ENCODE assay signal across 26 cellular contexts in genomic region chr9:96497117-96497399, GRCh38.
"Had no signal": no experiment of that assay in that cellular context is flagged by ENCODE, and none has a peak within 500 bp of the region (broad histone marks: within the 10 kb centered on the region; RNA-seq: fewer than 3 reads in every experiment).

No MANE protein-coding gene starts in this region.

- DNase-seq: colonic mucosa; cortex of kidney; effector CD8-positive, alpha-beta T cell; effector memory CD8-positive, alpha-beta T cell; endodermal cell; erythroblast; esophagus squamous epithelium; foreskin fibroblast; foreskin melanocyte; gastrocnemius medialis; glutamatergic neuron; heart right ventricle; hippocampal formation; left cardiac atrium; left lung; left ventricle myocardium superior; lower lobe of right lung; mesenchymal stem cell; mucosa of descending colon had no signal

- H3K4me3 Mint-ChIP-seq: dendritic cell treated with granulocyte-macrophage colony-stimulating factor and Interleukin-4, amounts not matched to agents 40 ng/mL and 50 ng/mL, for 4 days; effector memory CD8-positive, alpha-beta T cell; endodermal cell; mesothelial cell of epicardium had no signal

- H3K36me3 ChIP-seq: colonic mucosa, gastrocnemius medialis, left lung had no signal

- H3K4me1 ChIP-seq: colonic mucosa, gastrocnemius medialis had no signal

- ATAC-seq: effector memory CD8-positive, alpha-beta T cell; esophagus mucosa; gastrocnemius medialis; left cardiac atrium; left lung; left ventricle myocardium superior; lower lobe of right lung; mucosa of descending colon had no signal

- H3K27ac ChIP-seq: colonic mucosa, epithelial cell of prostate, esophagus squamous epithelium, gastrocnemius medialis, heart right ventricle, left lung, lower lobe of right lung had no signal

- H3K27ac Mint-ChIP-seq: dendritic cell treated with granulocyte-macrophage colony-stimulating factor and Interleukin-4, amounts not matched to agents 40 ng/mL and 50 ng/mL, for 4 days; effector memory CD8-positive, alpha-beta T cell; mesothelial cell of epicardium had no signal

- H3K27me3 Mint-ChIP-seq: dendritic cell treated with granulocyte-macrophage colony-stimulating factor and Interleukin-4, amounts not matched to agents 40 ng/mL and 50 ng/mL, for 4 days; effector memory CD8-positive, alpha-beta T cell had no signal

- FAIRE-seq: endometrium, islet of Langerhans, keratinocyte had no signal

- H3K27me3 ChIP-seq: colonic mucosa, esophagus squamous epithelium, gastrocnemius medialis, heart right ventricle, left lung had no signal

- H3K9me3 ChIP-seq: colonic mucosa, esophagus squamous epithelium, gastrocnemius medialis, heart right ventricle, left lung, lower lobe of right lung, mucosa of descending colon had no signal

- H3K4me3 ChIP-seq: colonic mucosa, esophagus squamous epithelium, gastrocnemius medialis, heart right ventricle, left lung, lower lobe of right lung, mucosa of descending colon had no signal
